Comparison of ENCODE assay signal across 17 cellular contexts in the genomic region with DNA sequence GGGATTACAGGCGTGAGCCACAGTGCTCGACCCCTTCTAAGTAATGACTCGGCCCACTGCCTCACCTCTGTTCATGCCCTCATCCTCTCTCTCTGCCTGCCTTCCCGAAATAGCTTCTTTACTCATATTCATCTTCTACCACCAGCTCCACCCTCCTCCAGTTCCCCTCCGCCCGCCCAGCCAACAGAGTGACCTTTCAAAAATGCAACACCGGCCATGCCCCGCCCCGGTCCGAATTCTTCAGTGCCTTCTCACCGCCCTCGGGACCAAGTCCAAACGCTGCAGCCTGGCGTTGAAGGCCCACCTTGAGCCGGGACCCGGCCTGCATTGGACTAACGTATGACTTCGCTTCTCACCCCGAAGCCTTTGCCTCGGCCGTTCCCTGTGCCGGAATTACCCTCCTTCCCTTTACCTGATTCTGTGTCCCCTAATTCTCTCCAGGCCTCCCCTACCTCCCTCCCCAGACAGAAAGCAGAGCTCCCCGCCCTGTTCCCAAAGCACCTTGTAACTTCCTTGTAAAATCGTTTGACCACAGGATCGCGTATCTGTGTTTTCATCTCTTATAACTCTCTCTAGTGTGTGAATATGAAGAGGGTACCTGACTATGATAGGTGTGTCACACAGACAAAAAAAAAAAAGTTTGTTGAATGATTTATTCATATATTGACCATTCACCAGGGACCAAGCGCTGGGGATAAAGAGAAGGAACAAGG. TPM values are rescaled to one million over a fixed set of nuclear protein-coding genes. Genes with fewer than 3 reads are reported as not detected.
"Had no signal": no experiment of that assay in that cellular context is flagged by ENCODE, and none has a peak within 500 bp of the region (broad histone marks: within the 10 kb centered on the region; RNA-seq: fewer than 3 reads in every experiment).

No MANE protein-coding gene starts in this region.

- H3K9me3 ChIP-seq: testis had no signal

- H3K4me1 Mint-ChIP-seq: activated CD4-positive, alpha-beta T cell treated with anti-CD3 and anti-CD28 coated beads, Interleukin-2, amount 10 ng/mL, durations not matched to agents 7 days and 5 days; activated T-helper 17 cell treated with anti-CD3 and anti-CD28 coated beads, Interleukin-2, amount 50 U/mL, for 72 hours; stimulated activated naive CD8-positive, alpha-beta T cell treated with anti-CD3 and anti-CD28 coated beads, Interleukin-15, amount 100 ng/mL, for 72 hours had no signal

- H3K9me3 Mint-ChIP-seq: activated T-helper 17 cell treated with anti-CD3 and anti-CD28 coated beads, Interleukin-2, amount 50 U/mL, for 72 hours; stimulated activated naive CD8-positive, alpha-beta T cell treated with anti-CD3 and anti-CD28 coated beads, Interleukin-15, amount 100 ng/mL, for 72 hours had no signal

- H3K27ac ChIP-seq: right atrium auricular region, skin epidermis, testis had no signal

- H3K27me3 ChIP-seq: right atrium auricular region, testis had no signal

- H3K36me3 Mint-ChIP-seq: naive thymus-derived CD4-positive, alpha-beta T cell had no signal

- H3K27me3 Mint-ChIP-seq: activated CD4-positive, alpha-beta T cell treated with anti-CD3 and anti-CD28 coated beads, Interleukin-2, amount 10 ng/mL, durations not matched to agents 7 days and 5 days had no signal

- DNase-seq: activated CD4-positive, alpha-beta T cell treated with anti-CD3 and anti-CD28 coated beads, Interleukin-2, amount 10 ng/mL, durations not matched to agents 7 days and 5 days; activated CD4-positive, CD25-positive, alpha-beta regulatory T cell; activated CD8-positive, alpha-beta memory T cell treated with anti-CD3 and anti-CD28 coated beads for 24 hours; activated naive CD4-positive, alpha-beta T cell treated with anti-CD3 and anti-CD28 coated beads for 36 hours; hypothalamus; mammary epithelial cell; naive thymus-derived CD4-positive, alpha-beta T cell; stimulated activated CD4-positive, alpha-beta T cell treated with anti-CD3 and anti-CD28 coated beads, Interleukin-4, amount 100 ng/mL, for 4 hours; stimulated activated naive CD8-positive, alpha-beta T cell treated with anti-CD3 and anti-CD28 coated beads, Interleukin-15, amount 100 ng/mL, for 72 hours; testis had no signal

- H3K4me3 Mint-ChIP-seq: activated CD4-positive, alpha-beta T cell treated with anti-CD3 and anti-CD28 coated beads, Interleukin-2, amount 10 ng/mL, durations not matched to agents 7 days and 5 days; activated naive CD4-positive, alpha-beta T cell treated with anti-CD3 and anti-CD28 coated beads for 36 hours; activated T-helper 17 cell treated with anti-CD3 and anti-CD28 coated beads, Interleukin-2, amount 50 U/mL, for 72 hours; naive thymus-derived CD4-positive, alpha-beta T cell; stimulated activated naive CD8-positive, alpha-beta T cell treated with anti-CD3 and anti-CD28 coated beads, Interleukin-15, amount 100 ng/mL, for 72 hours had no signal

- H3K4me1 ChIP-seq: right atrium auricular region, testis had no signal

- ATAC-seq: activated T-helper 17 cell treated with anti-CD3 and anti-CD28 coated beads, Interleukin-2, amount 50 U/mL, for 72 hours; esophagus mucosa; naive thymus-derived CD4-positive, alpha-beta T cell; stimulated activated naive CD8-positive, alpha-beta T cell treated with anti-CD3 and anti-CD28 coated beads, Interleukin-15, amount 100 ng/mL, for 72 hours had no signal

- H3K36me3 ChIP-seq: right atrium auricular region had no signal

- H3K4me3 ChIP-seq: right atrium auricular region, skin epidermis had no signal

- H3K27ac Mint-ChIP-seq: activated CD4-positive, alpha-beta T cell treated with anti-CD3 and anti-CD28 coated beads, Interleukin-2, amount 10 ng/mL, durations not matched to agents 7 days and 5 days; activated naive CD4-positive, alpha-beta T cell treated with anti-CD3 and anti-CD28 coated beads for 36 hours; activated T-helper 17 cell treated with anti-CD3 and anti-CD28 coated beads, Interleukin-2, amount 50 U/mL, for 72 hours; naive thymus-derived CD4-positive, alpha-beta T cell had no signal

RNA-seq across cellular contexts. Expression of gene MUC16, which starts 8.1 kb away (rescaled TPM):
- total RNA-seq: activated CD4-positive, alpha-beta T cell treated with anti-CD3 and anti-CD28 coated beads, Interleukin-2, amount 10 ng/mL, durations not matched to agents 7 days and 5 days; activated naive CD4-positive, alpha-beta T cell treated with anti-CD3 and anti-CD28 coated beads for 36 hours; chondrocyte; dermis microvascular lymphatic vessel endothelial cell had no signal
- polyA plus RNA-seq: naive thymus-derived CD4-positive, alpha-beta T cell; urinary bladder had no signal
